30 cellular contexts compared by ENCODE assay signal in the genomic region with DNA sequence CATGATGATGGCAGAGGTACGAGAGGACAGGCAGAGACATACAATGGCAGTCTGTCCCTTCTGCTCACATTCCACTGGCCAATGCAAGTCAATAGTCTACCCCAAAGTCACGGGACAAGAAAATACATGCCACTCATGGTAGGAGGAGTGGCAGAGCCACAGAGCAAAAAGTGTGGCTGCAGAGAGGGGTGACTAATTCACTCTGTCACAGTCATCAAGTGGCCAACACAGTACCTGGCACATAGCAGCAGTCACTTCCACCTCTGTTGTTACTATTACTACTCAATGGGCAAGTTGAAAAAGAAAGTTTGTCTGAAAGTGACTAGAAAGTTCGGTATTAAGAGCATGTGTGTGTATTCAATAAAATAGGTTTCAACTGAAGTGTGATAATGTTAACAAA.
DNase-seq lines count a peak whose midpoint lies in the region; ATAC-seq, FAIRE-seq and TF ChIP-seq lines count a peak whose summit lies in the region.
"Had no signal": no experiment of that assay in that cellular context is flagged by ENCODE, and none has a peak within 500 bp of the region (broad histone marks: within the 10 kb centered on the region; RNA-seq: fewer than 3 reads in every experiment).

No MANE protein-coding gene starts in this region.

- 0 out of 2 replicates have a peak, but pooled peaks cover 6% of the 10 kb centered on the region for H3K4me1 ChIP-seq in HAP-1
- peaks cover 4% of the 10 kb centered on the region for H3K4me1 ChIP-seq in neural progenitor cell

- no peak overlapping the region for H3K27ac ChIP-seq in neural progenitor cell

- DNase-seq in activated CD4-positive, alpha-beta memory T cell treated with anti-CD3 and anti-CD28 coated beads for 36 hours, result peak; percentile 47
- DNase-seq in activated CD4-positive, alpha-beta memory T cell treated with anti-CD3 and anti-CD28 coated beads, Interleukin-2, amount 10 ng/mL, durations not matched to agents 7 days and 5 days, result no peak
- DNase-seq in HTR-8/SVneo (ENCODE audit: insufficient read length, low spot score) (no peak), HAP-1 (ENCODE audit: low spot score in 2 of 2) (no peak), neural progenitor cell (ENCODE audit: low spot score) (no peak)
- no peak for DNase-seq in effector memory CD8-positive, alpha-beta T cell
- DNase-seq in stimulated activated naive CD8-positive, alpha-beta T cell treated with anti-CD3 and anti-CD28 coated beads, Interleukin-15, Interleukin-2, amounts not matched to agents 100 U/mL and 50 U/mL, for 24 hours, result no peak
- DNase-seq: activated CD4-positive, CD25-positive, alpha-beta regulatory T cell; activated effector memory CD4-positive, alpha-beta T cell treated with anti-CD3 and anti-CD28 coated beads, Interleukin-2, amount 50 U/mL, for 16 hours; CD8-positive, alpha-beta T cell; EL; kidney glomerular epithelial cell; lower lobe of right lung; natural killer cell; NCI-H1092 treated with DMSO at 0.1 percent for 48 hours; NCI-H1694 treated with DMSO at 0.1 percent for 48 hours; occipital lobe; SK-N-SH; stimulated activated CD4-positive, alpha-beta T cell treated with anti-CD3 and anti-CD28 coated beads, Interleukin-4, amount 100 ng/mL, for 4 hours; substantia nigra; T-helper 17 cell had no signal

- H3K9ac ChIP-seq in neural progenitor cell, result no peak overlapping the region
- H3K9ac ChIP-seq: SK-N-SH had no signal

- intact Hi-C loops in activated CD4-positive, alpha-beta memory T cell treated with anti-CD3 and anti-CD28 coated beads for 36 hours (cut with micrococcal nuclease), result no loop called here

- no peak for ATAC-seq in effector memory CD8-positive, alpha-beta T cell (replicated peaks)
- ATAC-seq in stimulated activated naive CD8-positive, alpha-beta T cell treated with anti-CD3 and anti-CD28 coated beads, Interleukin-15, Interleukin-2, amounts not matched to agents 100 U/mL and 50 U/mL, for 24 hours, result peak; percentile 43
- ATAC-seq in GM18519 (IDR thresholded peaks at IDR 0.05; ENCODE audit: low FRiP score, unreplicated experiment), result no peak
- ATAC-seq: CD8-positive, alpha-beta T cell; K562; lower lobe of right lung; mucosa of descending colon; T-helper 17 cell had no signal

- H3K36me3 Mint-ChIP-seq in activated CD4-positive, alpha-beta memory T cell treated with anti-CD3 and anti-CD28 coated beads for 36 hours, result peaks cover 28% of the 10 kb centered on the region
- peaks cover 55% of the 10 kb centered on the region for H3K36me3 Mint-ChIP-seq in activated CD4-positive, alpha-beta memory T cell treated with anti-CD3 and anti-CD28 coated beads, Interleukin-2, amount 10 ng/mL, durations not matched to agents 7 days and 5 days (ENCODE audit: low read depth)
- H3K36me3 Mint-ChIP-seq in effector memory CD8-positive, alpha-beta T cell (ENCODE audit: insufficient read depth), result peaks cover 9% of the 10 kb centered on the region
- H3K36me3 Mint-ChIP-seq in neural progenitor cell, result peaks cover 25% of the 10 kb centered on the region
- H3K36me3 Mint-ChIP-seq: natural killer cell had no signal

- H3K79me2 ChIP-seq in neural progenitor cell (ENCODE audit: low read depth), result peaks cover 17% of the 10 kb centered on the region

- in situ Hi-C loops in HAP-1 (cut with MboI; ENCODE audit: low sequenced_read_pairs), result no loop called here

- no peak for TF ChIP-seq CTCF in neural progenitor cell (IDR thresholded peaks at IDR 0.05)

- H3K9me3 ChIP-seq in HAP-1, result 0 out of 2 replicates have a peak, but pooled peaks cover 2% of the 10 kb centered on the region
- no peaks in the 10 kb centered on the region for H3K9me3 ChIP-seq in neural progenitor cell (ENCODE audit: low read depth)
- H3K9me3 ChIP-seq: lower lobe of right lung, mucosa of descending colon, SK-N-SH had no signal

- H3K27me3 Mint-ChIP-seq in activated CD4-positive, alpha-beta memory T cell treated with anti-CD3 and anti-CD28 coated beads for 36 hours, result no peaks in the 10 kb centered on the region
- H3K27me3 Mint-ChIP-seq in activated CD4-positive, alpha-beta memory T cell treated with anti-CD3 and anti-CD28 coated beads, Interleukin-2, amount 10 ng/mL, durations not matched to agents 7 days and 5 days, result no peaks in the 10 kb centered on the region
- H3K27me3 Mint-ChIP-seq in effector memory CD8-positive, alpha-beta T cell, result no peaks in the 10 kb centered on the region
- peaks cover 2% of the 10 kb centered on the region for H3K27me3 Mint-ChIP-seq in neural progenitor cell (ENCODE audit: insufficient read depth, low read depth)
- H3K27me3 Mint-ChIP-seq: central memory CD8-positive, alpha-beta T cell; T-helper 17 cell; type B pancreatic cell had no signal

- no peak overlapping the region for H3K4me3 Mint-ChIP-seq in activated CD4-positive, alpha-beta memory T cell treated with anti-CD3 and anti-CD28 coated beads for 36 hours
- no peak overlapping the region for H3K4me3 Mint-ChIP-seq in activated CD4-positive, alpha-beta memory T cell treated with anti-CD3 and anti-CD28 coated beads, Interleukin-2, amount 10 ng/mL, durations not matched to agents 7 days and 5 days
- H3K4me3 Mint-ChIP-seq in effector memory CD8-positive, alpha-beta T cell, result no peak overlapping the region
- H3K4me3 Mint-ChIP-seq in neural progenitor cell, result no peak overlapping the region
- H3K4me3 Mint-ChIP-seq: CD8-positive, alpha-beta T cell; central memory CD8-positive, alpha-beta T cell; natural killer cell; T-helper 17 cell; type B pancreatic cell had no signal

- no peak overlapping the region for H3K4me2 ChIP-seq in neural progenitor cell
- H3K4me2 ChIP-seq: SK-N-SH had no signal

- H3K9me3 Mint-ChIP-seq in activated CD4-positive, alpha-beta memory T cell treated with anti-CD3 and anti-CD28 coated beads for 36 hours, result peaks cover 7% of the 10 kb centered on the region
- H3K9me3 Mint-ChIP-seq in activated CD4-positive, alpha-beta memory T cell treated with anti-CD3 and anti-CD28 coated beads, Interleukin-2, amount 10 ng/mL, durations not matched to agents 7 days and 5 days, result peaks cover 6% of the 10 kb centered on the region
- H3K9me3 Mint-ChIP-seq in effector memory CD8-positive, alpha-beta T cell, result no peaks in the 10 kb centered on the region
- no peaks in the 10 kb centered on the region for H3K9me3 Mint-ChIP-seq in neural progenitor cell
- H3K9me3 Mint-ChIP-seq: CD8-positive, alpha-beta T cell; central memory CD8-positive, alpha-beta T cell; natural killer cell had no signal

- H3K4me3 ChIP-seq in HAP-1 (no peak overlapping the region), neural progenitor cell (no peak overlapping the region)
- H3K4me3 ChIP-seq: K562, lower lobe of right lung, mucosa of descending colon had no signal

- FAIRE-seq in HTR-8/SVneo (lab: Jason Lieb, UNC), result peak; percentile 31
- FAIRE-seq: A204.1, endometrium, frontal cortex, K562, TTC549 had no signal

- no peak overlapping the region for H3K27ac Mint-ChIP-seq in activated CD4-positive, alpha-beta memory T cell treated with anti-CD3 and anti-CD28 coated beads for 36 hours
- H3K27ac Mint-ChIP-seq in activated CD4-positive, alpha-beta memory T cell treated with anti-CD3 and anti-CD28 coated beads, Interleukin-2, amount 10 ng/mL, durations not matched to agents 7 days and 5 days, result no peak overlapping the region
- peak overlapping the region; percentile 26 to 61 for H3K27ac Mint-ChIP-seq in effector memory CD8-positive, alpha-beta T cell
- H3K27ac Mint-ChIP-seq in neural progenitor cell, result no peak overlapping the region
- H3K27ac Mint-ChIP-seq: CD8-positive, alpha-beta T cell; type B pancreatic cell had no signal

- H3K36me3 ChIP-seq in HAP-1 (replicated peaks), result no peaks in the 10 kb centered on the region; the same call in 1 of the 2 replicates
- H3K36me3 ChIP-seq in neural progenitor cell, result no peaks in the 10 kb centered on the region
- H3K36me3 ChIP-seq: lower lobe of right lung had no signal

- H3K4me1 Mint-ChIP-seq in activated CD4-positive, alpha-beta memory T cell treated with anti-CD3 and anti-CD28 coated beads for 36 hours (ENCODE audit: low read depth), result peaks cover 57% of the 10 kb centered on the region
- H3K4me1 Mint-ChIP-seq in activated CD4-positive, alpha-beta memory T cell treated with anti-CD3 and anti-CD28 coated beads, Interleukin-2, amount 10 ng/mL, durations not matched to agents 7 days and 5 days, result peaks cover 54% of the 10 kb centered on the region
- peaks cover 38 to 58% of the 10 kb centered on the region in 2 donors for H3K4me1 Mint-ChIP-seq in effector memory CD8-positive, alpha-beta T cell (ENCODE audit: low read depth in 2 of 2)
- H3K4me1 Mint-ChIP-seq in neural progenitor cell, result peaks cover 20% of the 10 kb centered on the region

- H3K27me3 ChIP-seq in HAP-1 (ENCODE audit: low read depth), result no peaks in the 10 kb centered on the region
- H3K27me3 ChIP-seq in neural progenitor cell, result no peaks in the 10 kb centered on the region

- peaks cover 15% of the 10 kb centered on the region for H4K20me1 ChIP-seq in neural progenitor cell (ENCODE audit: low read depth)

- CTCF ChIA-PET in activated CD4-positive, alpha-beta memory T cell treated with anti-CD3 and anti-CD28 coated beads for 36 hours (lab: Charles Lee), result no interaction called here
- CTCF ChIA-PET in activated CD4-positive, alpha-beta memory T cell treated with anti-CD3 and anti-CD28 coated beads, Interleukin-2, amount 10 ng/mL, durations not matched to agents 7 days and 5 days (lab: Charles Lee), result no interaction called here

- peaks cover 5% of the 10 kb centered on the region for H3F3A ChIP-seq in neural progenitor cell (ENCODE audit: low read depth)

- POLR2A ChIA-PET in activated CD4-positive, alpha-beta memory T cell treated with anti-CD3 and anti-CD28 coated beads for 36 hours (lab: Charles Lee), result no interaction called here
- POLR2A ChIA-PET in activated CD4-positive, alpha-beta memory T cell treated with anti-CD3 and anti-CD28 coated beads, Interleukin-2, amount 10 ng/mL, durations not matched to agents 7 days and 5 days (lab: Charles Lee), result interaction anchor here (0.9 kb wide), 1 partner anchor 56 kb away, joined by 3 read pairs; no protein-coding TSS in a partner anchor

- H2AFZ ChIP-seq in neural progenitor cell (replicated peaks), result no peak overlapping the region

Comparison
In these comparisons a context has a peak if more than half of its experiments do, and no peak if none do; other contexts are left out.
1. H3K27ac Mint-ChIP-seq: peak in effector memory CD8-positive, alpha-beta T cell (2 of 2); none in activated CD4-positive, alpha-beta memory T cell treated with anti-CD3 and anti-CD28 coated beads for 36 hours (single experiment), activated CD4-positive, alpha-beta memory T cell treated with anti-CD3 and anti-CD28 coated beads, Interleukin-2, amount 10 ng/mL, durations not matched to agents 7 days and 5 days (single experiment) and neural progenitor cell (single experiment).